In the genomic region with DNA sequence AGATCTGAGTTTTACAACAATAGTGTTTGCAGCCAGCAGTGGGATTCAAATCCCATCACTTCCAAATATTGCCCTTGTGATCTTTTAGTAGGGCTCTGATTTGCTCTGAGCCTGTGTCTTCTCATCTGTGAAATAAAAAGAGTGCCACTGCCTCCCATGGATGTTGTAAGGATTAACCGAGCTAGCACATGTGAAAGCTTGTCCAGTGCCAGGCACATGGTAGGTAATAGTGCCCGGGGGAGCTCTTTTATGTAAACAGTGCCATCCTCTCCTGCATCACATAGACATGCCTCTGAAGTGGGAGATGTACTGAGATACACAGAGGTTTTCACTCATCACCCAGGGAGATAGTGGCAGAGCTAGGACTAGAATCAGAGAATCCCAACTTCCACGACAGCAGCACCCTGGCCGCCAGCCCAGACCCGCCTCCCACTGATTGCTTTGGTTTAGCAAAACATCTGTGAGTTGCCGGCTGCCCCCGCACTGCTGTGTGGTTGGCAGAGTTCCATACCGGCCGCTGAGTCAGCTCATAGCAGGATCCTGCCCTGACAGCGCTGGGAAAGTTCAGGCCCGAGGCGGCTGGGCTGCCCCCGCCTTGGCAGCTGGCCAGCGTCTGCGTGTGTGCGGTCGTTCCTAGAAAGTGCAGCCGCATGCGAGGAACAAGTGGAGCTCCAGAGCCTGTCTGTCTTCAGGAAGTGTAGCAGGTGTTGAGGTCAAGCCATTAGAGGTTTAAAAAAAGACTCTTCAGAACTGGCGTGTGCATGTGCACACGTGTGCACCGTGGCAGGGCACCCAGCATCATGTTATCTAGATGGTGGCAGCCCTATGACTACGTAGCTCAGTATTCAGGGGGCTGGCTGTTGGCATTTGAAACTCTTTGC, we compare ENCODE assay signal across 1 cellular context.
TF ChIP-seq lines count a peak whose summit lies in the region.

No MANE protein-coding gene starts in this region.

TF ChIP-seq in K562, 482 proteins besides CTCF, POLR2A, EP300 and RAD21 (continued from another document and continues in another):
- TF ChIP-seq, protein P1, sequence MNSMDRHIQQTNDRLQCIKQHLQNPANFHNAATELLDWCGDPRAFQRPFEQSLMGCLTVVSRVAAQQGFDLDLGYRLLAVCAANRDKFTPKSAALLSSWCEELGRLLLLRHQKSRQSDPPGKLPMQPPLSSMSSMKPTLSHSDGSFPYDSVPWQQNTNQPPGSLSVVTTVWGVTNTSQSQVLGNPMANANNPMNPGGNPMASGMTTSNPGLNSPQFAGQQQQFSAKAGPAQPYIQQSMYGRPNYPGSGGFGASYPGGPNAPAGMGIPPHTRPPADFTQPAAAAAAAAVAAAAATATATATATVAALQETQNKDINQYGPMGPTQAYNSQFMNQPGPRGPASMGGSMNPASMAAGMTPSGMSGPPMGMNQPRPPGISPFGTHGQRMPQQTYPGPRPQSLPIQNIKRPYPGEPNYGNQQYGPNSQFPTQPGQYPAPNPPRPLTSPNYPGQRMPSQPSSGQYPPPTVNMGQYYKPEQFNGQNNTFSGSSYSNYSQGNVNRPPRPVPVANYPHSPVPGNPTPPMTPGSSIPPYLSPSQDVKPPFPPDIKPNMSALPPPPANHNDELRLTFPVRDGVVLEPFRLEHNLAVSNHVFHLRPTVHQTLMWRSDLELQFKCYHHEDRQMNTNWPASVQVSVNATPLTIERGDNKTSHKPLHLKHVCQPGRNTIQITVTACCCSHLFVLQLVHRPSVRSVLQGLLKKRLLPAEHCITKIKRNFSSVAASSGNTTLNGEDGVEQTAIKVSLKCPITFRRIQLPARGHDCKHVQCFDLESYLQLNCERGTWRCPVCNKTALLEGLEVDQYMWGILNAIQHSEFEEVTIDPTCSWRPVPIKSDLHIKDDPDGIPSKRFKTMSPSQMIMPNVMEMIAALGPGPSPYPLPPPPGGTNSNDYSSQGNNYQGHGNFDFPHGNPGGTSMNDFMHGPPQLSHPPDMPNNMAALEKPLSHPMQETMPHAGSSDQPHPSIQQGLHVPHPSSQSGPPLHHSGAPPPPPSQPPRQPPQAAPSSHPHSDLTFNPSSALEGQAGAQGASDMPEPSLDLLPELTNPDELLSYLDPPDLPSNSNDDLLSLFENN (IDR thresholded peaks at IDR 0.05; ENCODE audit: low read depth in 2 of 2, low read length in 2 of 2): peak in 1 of 2 experiments; percentile 81; a peak in 2 of 4 replicates
- TF ChIP-seq HNRNPL (IDR thresholded peaks at IDR 0.05; ENCODE audit: low read depth, low read length): no peak
- TF ChIP-seq, protein P2, sequence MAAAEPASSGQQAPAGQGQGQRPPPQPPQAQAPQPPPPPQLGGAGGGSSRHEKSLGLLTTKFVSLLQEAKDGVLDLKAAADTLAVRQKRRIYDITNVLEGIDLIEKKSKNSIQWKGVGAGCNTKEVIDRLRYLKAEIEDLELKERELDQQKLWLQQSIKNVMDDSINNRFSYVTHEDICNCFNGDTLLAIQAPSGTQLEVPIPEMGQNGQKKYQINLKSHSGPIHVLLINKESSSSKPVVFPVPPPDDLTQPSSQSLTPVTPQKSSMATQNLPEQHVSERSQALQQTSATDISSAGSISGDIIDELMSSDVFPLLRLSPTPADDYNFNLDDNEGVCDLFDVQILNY (CRISPR knock-in tag; IDR thresholded peaks at IDR 0.05): peak; percentile 73; the same call in 1 of the 2 replicates
- TF ChIP-seq SMARCE1 (IDR thresholded peaks at IDR 0.05): peak; percentile 97
- TF ChIP-seq, protein P3, sequence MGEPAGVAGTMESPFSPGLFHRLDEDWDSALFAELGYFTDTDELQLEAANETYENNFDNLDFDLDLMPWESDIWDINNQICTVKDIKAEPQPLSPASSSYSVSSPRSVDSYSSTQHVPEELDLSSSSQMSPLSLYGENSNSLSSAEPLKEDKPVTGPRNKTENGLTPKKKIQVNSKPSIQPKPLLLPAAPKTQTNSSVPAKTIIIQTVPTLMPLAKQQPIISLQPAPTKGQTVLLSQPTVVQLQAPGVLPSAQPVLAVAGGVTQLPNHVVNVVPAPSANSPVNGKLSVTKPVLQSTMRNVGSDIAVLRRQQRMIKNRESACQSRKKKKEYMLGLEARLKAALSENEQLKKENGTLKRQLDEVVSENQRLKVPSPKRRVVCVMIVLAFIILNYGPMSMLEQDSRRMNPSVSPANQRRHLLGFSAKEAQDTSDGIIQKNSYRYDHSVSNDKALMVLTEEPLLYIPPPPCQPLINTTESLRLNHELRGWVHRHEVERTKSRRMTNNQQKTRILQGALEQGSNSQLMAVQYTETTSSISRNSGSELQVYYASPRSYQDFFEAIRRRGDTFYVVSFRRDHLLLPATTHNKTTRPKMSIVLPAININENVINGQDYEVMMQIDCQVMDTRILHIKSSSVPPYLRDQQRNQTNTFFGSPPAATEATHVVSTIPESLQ (CRISPR knock-in tag; IDR thresholded peaks at IDR 0.05): no peak
- TF ChIP-seq ZNF766 (CRISPR knock-in tag; conservative IDR thresholded peaks at IDR 0.05): peak; percentile 97
- TF ChIP-seq NEUROD1 (IDR thresholded peaks at IDR 0.05; ENCODE audit: borderline replicate concordance, low read depth, low read length, partially characterized antibody): peak; percentile 81
- peak; percentile 80 for TF ChIP-seq ZKSCAN1 (IDR thresholded peaks at IDR 0.05; ENCODE audit: low read depth, low read length)
- TF ChIP-seq ZNF212 (CRISPR knock-in tag; IDR thresholded peaks at IDR 0.05): no peak
- TF ChIP-seq, protein P4, sequence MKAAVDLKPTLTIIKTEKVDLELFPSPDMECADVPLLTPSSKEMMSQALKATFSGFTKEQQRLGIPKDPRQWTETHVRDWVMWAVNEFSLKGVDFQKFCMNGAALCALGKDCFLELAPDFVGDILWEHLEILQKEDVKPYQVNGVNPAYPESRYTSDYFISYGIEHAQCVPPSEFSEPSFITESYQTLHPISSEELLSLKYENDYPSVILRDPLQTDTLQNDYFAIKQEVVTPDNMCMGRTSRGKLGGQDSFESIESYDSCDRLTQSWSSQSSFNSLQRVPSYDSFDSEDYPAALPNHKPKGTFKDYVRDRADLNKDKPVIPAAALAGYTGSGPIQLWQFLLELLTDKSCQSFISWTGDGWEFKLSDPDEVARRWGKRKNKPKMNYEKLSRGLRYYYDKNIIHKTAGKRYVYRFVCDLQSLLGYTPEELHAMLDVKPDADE (conservative IDR thresholded peaks at IDR 0.05; ENCODE audit: control insufficient read depth, low read depth, low read length): peak; percentile 89
- no peak for TF ChIP-seq ARHGAP35 (IDR thresholded peaks at IDR 0.05; ENCODE audit: partially characterized antibody)
- TF ChIP-seq TRIM24 (IDR thresholded peaks at IDR 0.05): peak; percentile 79 to 93
- no peak for TF ChIP-seq ZNF174 (CRISPR knock-in tag; IDR thresholded peaks at IDR 0.05)
- peak; percentile 97 for TF ChIP-seq RUNX1 (IDR thresholded peaks at IDR 0.05; ENCODE audit: low read depth)
- peak; percentile 100 for TF ChIP-seq SMAD4 (CRISPR knock-in tag; conservative IDR thresholded peaks at IDR 0.05)
- TF ChIP-seq LARP7 (IDR thresholded peaks at IDR 0.05): no peak
- TF ChIP-seq, protein P5, sequence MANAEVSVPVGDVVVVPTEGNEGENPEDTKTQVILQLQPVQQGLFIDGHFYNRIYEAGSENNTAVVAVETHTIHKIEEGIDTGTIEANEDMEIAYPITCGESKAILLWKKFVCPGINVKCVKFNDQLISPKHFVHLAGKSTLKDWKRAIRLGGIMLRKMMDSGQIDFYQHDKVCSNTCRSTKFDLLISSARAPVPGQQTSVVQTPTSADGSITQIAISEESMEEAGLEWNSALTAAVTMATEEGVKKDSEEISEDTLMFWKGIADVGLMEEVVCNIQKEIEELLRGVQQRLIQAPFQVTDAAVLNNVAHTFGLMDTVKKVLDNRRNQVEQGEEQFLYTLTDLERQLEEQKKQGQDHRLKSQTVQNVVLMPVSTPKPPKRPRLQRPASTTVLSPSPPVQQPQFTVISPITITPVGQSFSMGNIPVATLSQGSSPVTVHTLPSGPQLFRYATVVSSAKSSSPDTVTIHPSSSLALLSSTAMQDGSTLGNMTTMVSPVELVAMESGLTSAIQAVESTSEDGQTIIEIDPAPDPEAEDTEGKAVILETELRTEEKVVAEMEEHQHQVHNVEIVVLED (CRISPR knock-in tag; IDR thresholded peaks at IDR 0.05): peak; percentile 26; the same call in 1 of the 2 replicates
- peak; percentile 56 for TF ChIP-seq RBBP5 (IDR thresholded peaks at IDR 0.05; ENCODE audit: borderline replicate concordance, insufficient read depth, low read length, poor library complexity, severe bottlenecking)
- TF ChIP-seq NFE2 (IDR thresholded peaks at IDR 0.05; ENCODE audit: low read depth): peak; percentile 92
- TF ChIP-seq HNRNPK (IDR thresholded peaks at IDR 0.05; ENCODE audit: low read depth, low read length, poor library complexity, severe bottlenecking): no peak
- TF ChIP-seq, protein P6, sequence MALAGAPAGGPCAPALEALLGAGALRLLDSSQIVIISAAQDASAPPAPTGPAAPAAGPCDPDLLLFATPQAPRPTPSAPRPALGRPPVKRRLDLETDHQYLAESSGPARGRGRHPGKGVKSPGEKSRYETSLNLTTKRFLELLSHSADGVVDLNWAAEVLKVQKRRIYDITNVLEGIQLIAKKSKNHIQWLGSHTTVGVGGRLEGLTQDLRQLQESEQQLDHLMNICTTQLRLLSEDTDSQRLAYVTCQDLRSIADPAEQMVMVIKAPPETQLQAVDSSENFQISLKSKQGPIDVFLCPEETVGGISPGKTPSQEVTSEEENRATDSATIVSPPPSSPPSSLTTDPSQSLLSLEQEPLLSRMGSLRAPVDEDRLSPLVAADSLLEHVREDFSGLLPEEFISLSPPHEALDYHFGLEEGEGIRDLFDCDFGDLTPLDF (CRISPR knock-in tag; IDR thresholded peaks at IDR 0.05): peak; percentile 70; the same call in 1 of the 2 replicates
- no peak for TF ChIP-seq ZNF696 (CRISPR knock-in tag; conservative IDR thresholded peaks at IDR 0.05)
- TF ChIP-seq ZNF316 (IDR thresholded peaks at IDR 0.05): peak; percentile 99
- TF ChIP-seq, protein P7, sequence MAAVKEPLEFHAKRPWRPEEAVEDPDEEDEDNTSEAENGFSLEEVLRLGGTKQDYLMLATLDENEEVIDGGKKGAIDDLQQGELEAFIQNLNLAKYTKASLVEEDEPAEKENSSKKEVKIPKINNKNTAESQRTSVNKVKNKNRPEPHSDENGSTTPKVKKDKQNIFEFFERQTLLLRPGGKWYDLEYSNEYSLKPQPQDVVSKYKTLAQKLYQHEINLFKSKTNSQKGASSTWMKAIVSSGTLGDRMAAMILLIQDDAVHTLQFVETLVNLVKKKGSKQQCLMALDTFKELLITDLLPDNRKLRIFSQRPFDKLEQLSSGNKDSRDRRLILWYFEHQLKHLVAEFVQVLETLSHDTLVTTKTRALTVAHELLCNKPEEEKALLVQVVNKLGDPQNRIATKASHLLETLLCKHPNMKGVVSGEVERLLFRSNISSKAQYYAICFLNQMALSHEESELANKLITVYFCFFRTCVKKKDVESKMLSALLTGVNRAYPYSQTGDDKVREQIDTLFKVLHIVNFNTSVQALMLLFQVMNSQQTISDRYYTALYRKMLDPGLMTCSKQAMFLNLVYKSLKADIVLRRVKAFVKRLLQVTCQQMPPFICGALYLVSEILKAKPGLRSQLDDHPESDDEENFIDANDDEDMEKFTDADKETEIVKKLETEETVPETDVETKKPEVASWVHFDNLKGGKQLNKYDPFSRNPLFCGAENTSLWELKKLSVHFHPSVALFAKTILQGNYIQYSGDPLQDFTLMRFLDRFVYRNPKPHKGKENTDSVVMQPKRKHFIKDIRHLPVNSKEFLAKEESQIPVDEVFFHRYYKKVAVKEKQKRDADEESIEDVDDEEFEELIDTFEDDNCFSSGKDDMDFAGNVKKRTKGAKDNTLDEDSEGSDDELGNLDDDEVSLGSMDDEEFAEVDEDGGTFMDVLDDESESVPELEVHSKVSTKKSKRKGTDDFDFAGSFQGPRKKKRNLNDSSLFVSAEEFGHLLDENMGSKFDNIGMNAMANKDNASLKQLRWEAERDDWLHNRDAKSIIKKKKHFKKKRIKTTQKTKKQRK (IDR thresholded peaks at IDR 0.05; ENCODE audit: borderline replicate concordance, low read depth, low read length): no peak
- TF ChIP-seq YY1 (IDR thresholded peaks at IDR 0.05; ENCODE audit: borderline replicate concordance in 1 of 3, control insufficient read depth in 1 of 3, extremely low read depth in 1 of 3, insufficient read depth in 3 of 3, insufficient read length in 1 of 3, insufficient replicate concordance in 2 of 3, low read depth in 1 of 3, low read length in 2 of 3): peak in 1 of 3 experiments; percentile 7
- no peak for TF ChIP-seq CREBBP (IDR thresholded peaks at IDR 0.05; ENCODE audit: low read depth, low read length)
- TF ChIP-seq, protein P8, sequence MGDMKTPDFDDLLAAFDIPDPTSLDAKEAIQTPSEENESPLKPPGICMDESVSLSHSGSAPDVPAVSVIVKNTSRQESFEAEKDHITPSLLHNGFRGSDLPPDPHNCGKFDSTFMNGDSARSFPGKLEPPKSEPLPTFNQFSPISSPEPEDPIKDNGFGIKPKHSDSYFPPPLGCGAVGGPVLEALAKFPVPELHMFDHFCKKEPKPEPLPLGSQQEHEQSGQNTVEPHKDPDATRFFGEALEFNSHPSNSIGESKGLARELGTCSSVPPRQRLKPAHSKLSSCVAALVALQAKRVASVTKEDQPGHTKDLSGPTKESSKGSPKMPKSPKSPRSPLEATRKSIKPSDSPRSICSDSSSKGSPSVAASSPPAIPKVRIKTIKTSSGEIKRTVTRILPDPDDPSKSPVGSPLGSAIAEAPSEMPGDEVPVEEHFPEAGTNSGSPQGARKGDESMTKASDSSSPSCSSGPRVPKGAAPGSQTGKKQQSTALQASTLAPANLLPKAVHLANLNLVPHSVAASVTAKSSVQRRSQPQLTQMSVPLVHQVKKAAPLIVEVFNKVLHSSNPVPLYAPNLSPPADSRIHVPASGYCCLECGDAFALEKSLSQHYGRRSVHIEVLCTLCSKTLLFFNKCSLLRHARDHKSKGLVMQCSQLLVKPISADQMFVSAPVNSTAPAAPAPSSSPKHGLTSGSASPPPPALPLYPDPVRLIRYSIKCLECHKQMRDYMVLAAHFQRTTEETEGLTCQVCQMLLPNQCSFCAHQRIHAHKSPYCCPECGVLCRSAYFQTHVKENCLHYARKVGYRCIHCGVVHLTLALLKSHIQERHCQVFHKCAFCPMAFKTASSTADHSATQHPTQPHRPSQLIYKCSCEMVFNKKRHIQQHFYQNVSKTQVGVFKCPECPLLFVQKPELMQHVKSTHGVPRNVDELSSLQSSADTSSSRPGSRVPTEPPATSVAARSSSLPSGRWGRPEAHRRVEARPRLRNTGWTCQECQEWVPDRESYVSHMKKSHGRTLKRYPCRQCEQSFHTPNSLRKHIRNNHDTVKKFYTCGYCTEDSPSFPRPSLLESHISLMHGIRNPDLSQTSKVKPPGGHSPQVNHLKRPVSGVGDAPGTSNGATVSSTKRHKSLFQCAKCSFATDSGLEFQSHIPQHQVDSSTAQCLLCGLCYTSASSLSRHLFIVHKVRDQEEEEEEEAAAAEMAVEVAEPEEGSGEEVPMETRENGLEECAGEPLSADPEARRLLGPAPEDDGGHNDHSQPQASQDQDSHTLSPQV (IDR thresholded peaks at IDR 0.05): peak; percentile 37; the same call in 1 of the 2 replicates
- TF ChIP-seq MEF2A (IDR thresholded peaks at IDR 0.05; ENCODE audit: control insufficient read depth, low read depth, low read length): peak; percentile 62; the same call in 1 of the 2 replicates
- TF ChIP-seq SAFB (IDR thresholded peaks at IDR 0.05; ENCODE audit: borderline replicate concordance, low read depth, low read length): no peak
- peak; percentile 98 for TF ChIP-seq ARID1B (IDR thresholded peaks at IDR 0.05)
- TF ChIP-seq MTA1 (IDR thresholded peaks at IDR 0.05; ENCODE audit: borderline replicate concordance): peak; percentile 81; the same call in 1 of the 2 replicates
- TF ChIP-seq GABPB1 (CRISPR knock-in tag; IDR thresholded peaks at IDR 0.05): peak; percentile 82
- TF ChIP-seq, protein P9, sequence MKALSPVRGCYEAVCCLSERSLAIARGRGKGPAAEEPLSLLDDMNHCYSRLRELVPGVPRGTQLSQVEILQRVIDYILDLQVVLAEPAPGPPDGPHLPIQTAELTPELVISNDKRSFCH (CRISPR knock-in tag; IDR thresholded peaks at IDR 0.05): no peak
- TF ChIP-seq, protein P9 (tag; IDR thresholded peaks at IDR 0.05): peak; percentile 95
- peak; percentile 93 for TF ChIP-seq SMARCC2 (IDR thresholded peaks at IDR 0.05; ENCODE audit: low read depth)
